Comparison of ENCODE assay signal across 15 cellular contexts in the genomic region with DNA sequence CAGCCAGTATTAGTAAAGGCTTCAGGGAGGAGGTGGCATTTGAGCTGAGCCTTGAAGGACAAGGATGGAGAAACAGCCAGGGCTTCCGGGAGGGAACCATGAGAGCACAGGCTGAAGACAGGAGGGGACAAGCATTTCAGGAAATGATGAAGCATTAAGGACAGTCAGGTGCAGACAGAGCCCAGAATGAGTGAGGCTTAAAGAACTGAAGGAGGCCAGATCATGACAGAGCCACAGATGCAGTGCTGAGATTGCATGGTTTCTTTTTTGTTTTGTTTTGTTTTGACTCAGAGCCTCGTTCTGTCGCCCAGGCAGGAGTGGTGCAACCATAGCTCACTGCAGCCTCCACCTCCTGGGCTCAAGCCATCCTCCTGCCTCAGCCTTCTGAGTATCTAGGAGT.
DNase-seq lines count a peak whose midpoint lies in the region; ATAC-seq lines count a peak whose summit lies in the region.
"Had no signal": no experiment of that assay in that cellular context is flagged by ENCODE, and none has a peak within 500 bp of the region (broad histone marks: within the 10 kb centered on the region; RNA-seq: fewer than 3 reads in every experiment).

No MANE protein-coding gene starts in this region.

- no peak overlapping the region for H4K8ac ChIP-seq in mesenchymal stem cell (ENCODE audit: low read length)

- H2AK5ac ChIP-seq in mesenchymal stem cell (ENCODE audit: low read length, severe bottlenecking), result peak overlapping the region; percentile 76

- H3K23ac ChIP-seq in mesenchymal stem cell (ENCODE audit: low read length in 2 of 2), result no peak overlapping the region

- no peak overlapping the region for H4K91ac ChIP-seq in mesenchymal stem cell (ENCODE audit: low read length)

- peak overlapping the region in 1 of 2 experiments; percentile 49 for H2BK12ac ChIP-seq in mesenchymal stem cell (ENCODE audit: low read length in 2 of 2)

- DNase-seq in mesenchymal stem cell (peak; percentile 28), iPS-NIHi7 (ENCODE audit: extremely low spot score) (no peak), KBM-7 (no peak), NCI-H526 (lab: John Stamatoyannopoulos, UW) (no peak)
- DNase-seq: activated CD4-positive, alpha-beta T cell treated with anti-CD3 and anti-CD28 coated beads for 4 hours; CD8-positive, alpha-beta T cell; NCI-H2029 treated with DMSO at 0.1 percent for 48 hours; nucleus accumbens; thyroid gland had no signal

- 77% methylated on average over 3 of the region's 3 CpGs for WGBS in mesenchymal stem cell

- no peaks in the 10 kb centered on the region for H3K79me1 ChIP-seq in mesenchymal stem cell (replicated peaks; ENCODE audit: low read length, poor library complexity, severe bottlenecking)

- H2BK120ac ChIP-seq in mesenchymal stem cell (ENCODE audit: low read depth, low read length), result no peak overlapping the region

- no peaks in the 10 kb centered on the region for H3K9me3 ChIP-seq in mesenchymal stem cell (ENCODE audit: control insufficient read depth, low read length)
- H3K9me3 ChIP-seq: HAP-1, thyroid gland had no signal

- H3K4me3 ChIP-seq in mesenchymal stem cell (ENCODE audit: insufficient read depth in 1 of 2, low read depth in 1 of 2, low read length in 2 of 2), result no peak overlapping the region
- H3K4me3 ChIP-seq: HAP-1, K562, lung, thyroid gland had no signal

- in situ Hi-C loops in KBM-7 (cut with MboI; ENCODE audit: low pct_unique_long_range_greater_than_20kb, low sequenced_read_pairs), result no loop called here

- H3K36me3 ChIP-seq in mesenchymal stem cell (ENCODE audit: control insufficient read depth in 1 of 2, insufficient read depth in 2 of 2, low read depth in 1 of 2, low read length in 2 of 2), result no peaks in the 10 kb centered on the region
- H3K36me3 ChIP-seq: HAP-1, thyroid gland had no signal

- no peak overlapping the region for H2BK5ac ChIP-seq in mesenchymal stem cell (ENCODE audit: low read depth, low read length, poor library complexity, severe bottlenecking)

- no peak overlapping the region for H3K14ac ChIP-seq in mesenchymal stem cell (ENCODE audit: low read length in 2 of 2)

- no peak overlapping the region for H3K4me2 ChIP-seq in mesenchymal stem cell (ENCODE audit: low read length, poor library complexity, severe bottlenecking)

- no peak overlapping the region for H3K9ac ChIP-seq in mesenchymal stem cell (ENCODE audit: low read length)

- H3K27me3 ChIP-seq in mesenchymal stem cell (ENCODE audit: control insufficient read depth in 1 of 2, insufficient read depth in 1 of 2, low read length in 2 of 2), result no peaks in the 10 kb centered on the region
- H3K27me3 ChIP-seq: thyroid gland had no signal

- H3K18ac ChIP-seq in mesenchymal stem cell (ENCODE audit: low read depth in 1 of 2, low read length in 2 of 2), result no peak overlapping the region

- no peak overlapping the region for H2BK15ac ChIP-seq in mesenchymal stem cell (ENCODE audit: low read depth, poor library complexity, severe bottlenecking)

- no peak overlapping the region for H3K27ac ChIP-seq in mesenchymal stem cell (ENCODE audit: low read length, poor library complexity, severe bottlenecking)
- H3K27ac ChIP-seq: thyroid gland had no signal

- ATAC-seq in GM19023 (IDR thresholded peaks at IDR 0.05; ENCODE audit: unreplicated experiment), result peak; percentile 84
- ATAC-seq in HG02588 (IDR thresholded peaks at IDR 0.05; ENCODE audit: unreplicated experiment), result peak; percentile 87
- peak; percentile 92 for ATAC-seq in HG03378 (IDR thresholded peaks at IDR 0.05; ENCODE audit: unreplicated experiment)
- ATAC-seq: CD8-positive, alpha-beta T cell; K562 had no signal

- H2AFZ ChIP-seq in mesenchymal stem cell (ENCODE audit: low read depth, low read length), result no peak overlapping the region

- H3K4ac ChIP-seq in mesenchymal stem cell (ENCODE audit: low read depth in 1 of 2, low read length in 2 of 2), result no peak overlapping the region

- no peaks in the 10 kb centered on the region for H3K4me1 ChIP-seq in mesenchymal stem cell (ENCODE audit: control insufficient read depth, insufficient read depth, low read depth, low read length)
- H3K4me1 ChIP-seq: HAP-1 had no signal
